Comparison of ENCODE assay signal across 9 cellular contexts in genomic region chr14:106436310-106436905, GRCh38.
DNase-seq lines count a peak whose midpoint lies in the region; ATAC-seq and TF ChIP-seq lines count a peak whose summit lies in the region.
"Had no signal": no experiment of that assay in that cellular context is flagged by ENCODE, and none has a peak within 500 bp of the region (broad histone marks: within the 10 kb centered on the region; RNA-seq: fewer than 3 reads in every experiment).

No MANE protein-coding gene starts in this region.

- TF ChIP-seq CTCF in ovary (IDR thresholded peaks at IDR 0.05), result no peak

- peak; percentile 52 to 76 (median 60) for DNase-seq in activated CD4-positive, CD25-positive, alpha-beta regulatory T cell (lab: John Stamatoyannopoulos, UW)
- peak; percentile 81 for DNase-seq in SK-MEL-5 (ENCODE audit: low read depth, low spot score)
- peak; percentile 74 for DNase-seq in activated naive CD4-positive, alpha-beta T cell treated with anti-CD3 and anti-CD28 coated beads, Interleukin-2, amount 50 U/mL, for 16 hours
- peak; percentile 61 for DNase-seq in pons (ENCODE audit: low spot score)
- no peak for DNase-seq in AG20443 (ENCODE audit: low spot score)
- DNase-seq in ovary, result no peak

- no peak for TF ChIP-seq EP300 in ovary (IDR thresholded peaks at IDR 0.05)

- no peaks in the 10 kb centered on the region for H3K36me3 ChIP-seq in ovary

- no peak for ATAC-seq in activated CD4-positive, CD25-positive, alpha-beta regulatory T cell treated with anti-CD3 and anti-CD28 coated beads, Interleukin-2, amount 50 U/mL, for 24 hours
- ATAC-seq in GM18909 (IDR thresholded peaks at IDR 0.05; ENCODE audit: poor library complexity, unreplicated experiment), result no peak

- WGBS in ovary, 3 donors, result 39 to 49% (median 42%) methylated on average over 16 of the region's 16 CpGs

- no peaks in the 10 kb centered on the region for H3K4me1 ChIP-seq in ovary (ENCODE audit: insufficient read depth)
- H3K4me1 ChIP-seq: parathyroid adenoma had no signal

- H3K27ac ChIP-seq in ovary, result no peak overlapping the region
- H3K27ac ChIP-seq: parathyroid adenoma had no signal

- no peaks in the 10 kb centered on the region for H3K9me3 ChIP-seq in ovary

- TF ChIP-seq POLR2A in ovary (IDR thresholded peaks at IDR 0.05), result no peak

- H3K4me3 ChIP-seq in ovary, result no peak overlapping the region

- H3K27me3 ChIP-seq in ovary, result no peaks in the 10 kb centered on the region

- intact Hi-C loops in ovary (cut with DNase I), result no loop called here

- in situ Hi-C loops in SK-MEL-5 (cut with HindIII; ENCODE audit: low pct_unique_long_range_greater_than_20kb, low sequenced_read_pairs), result no loop called here

Comparison
In these comparisons a context has a peak if more than half of its experiments do, and no peak if none do; other contexts are left out.
1. DNase-seq: peak in activated CD4-positive, CD25-positive, alpha-beta regulatory T cell (4 of 4), SK-MEL-5 (single experiment), activated naive CD4-positive, alpha-beta T cell treated with anti-CD3 and anti-CD28 coated beads, Interleukin-2, amount 50 U/mL, for 16 hours (single experiment) and pons (single experiment); none in AG20443 (single experiment) and ovary (0 of 5).